ENCODE assay signal across 33 cellular contexts in the genomic region with DNA sequence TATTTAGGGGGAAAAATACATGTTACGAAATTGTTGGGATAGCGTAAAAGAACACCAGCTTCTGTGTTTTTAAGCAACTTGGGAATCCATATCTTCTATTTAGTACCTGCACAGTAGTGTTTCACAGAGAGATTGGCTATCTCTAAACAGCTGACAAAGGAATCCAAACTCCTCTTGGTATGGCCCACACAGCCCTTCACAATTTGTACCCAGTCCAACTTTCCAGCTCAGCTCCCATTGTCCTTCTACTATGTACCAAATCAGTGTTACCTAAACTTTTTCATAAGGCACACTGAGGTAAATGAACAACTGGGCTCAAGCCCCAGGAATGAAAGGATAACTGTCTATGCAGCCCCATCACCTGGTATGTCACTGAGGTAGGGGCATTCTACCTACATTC.
"Had no signal": no experiment of that assay in that cellular context is flagged by ENCODE, and none has a peak within 500 bp of the region (broad histone marks: within the 10 kb centered on the region; RNA-seq: fewer than 3 reads in every experiment).

No MANE protein-coding gene starts in this region.

- H3K4me3 ChIP-seq: adrenal gland, body of pancreas, coronary artery, dorsolateral prefrontal cortex, gastrocnemius medialis had no signal

- H3K27ac Mint-ChIP-seq: activated CD4-positive, alpha-beta memory T cell treated with anti-CD3 and anti-CD28 coated beads for 36 hours; activated CD4-positive, alpha-beta T cell treated with anti-CD3 and anti-CD28 coated beads for 36 hours; activated CD4-positive, alpha-beta T cell treated with anti-CD3 and anti-CD28 coated beads, Interleukin-2, amount 10 ng/mL, durations not matched to agents 24 days and 14 days; activated CD8-positive, alpha-beta memory T cell treated with anti-CD3 and anti-CD28 coated beads, Interleukin-2, amount 10 ng/mL, durations not matched to agents 7 days and 5 days; activated CD8-positive, alpha-beta T cell treated with anti-CD3 and anti-CD28 coated beads, Interleukin-2, amount 10 ng/mL, durations not matched to agents 7 days and 5 days; activated naive CD4-positive, alpha-beta T cell treated with anti-CD3 and anti-CD28 coated beads for 36 hours; activated naive CD4-positive, alpha-beta T cell treated with anti-CD3 and anti-CD28 coated beads, Interleukin-2, amount 50 U/mL, for 24 hours; activated naive CD8-positive, alpha-beta T cell treated with anti-CD3 and anti-CD28 coated beads for 36 hours; activated naive CD8-positive, alpha-beta T cell treated with anti-CD3 and anti-CD28 coated beads, Interleukin-2, amount 50 U/mL, for 24 hours; activated T-helper 1 cell treated with anti-CD3 and anti-CD28 coated beads, Interleukin-12 subunit alpha, Interleukin-12 subunit beta, Interleukin-2, Interleukin-4 antibody, amounts not matched to agents 30 ng/mL and 10 ng/mL and 1 ng/mL, durations not matched to agents 14 hours and 24 hours and 36 hours; activated T-helper 2 cell treated with anti-CD3 and anti-CD28 coated beads, Interferon-gamma antibody, Interleukin-2, Interleukin-4, amounts not matched to agents 10 μg/mL and 5 μg/mL and 100 μg/mL, durations not matched to agents 14 hours and 24 hours and 36 hours; dendritic cell treated with granulocyte-macrophage colony-stimulating factor and Interleukin-4, amounts not matched to agents 40 ng/mL and 50 ng/mL, for 4 days; endodermal cell had no signal

- H3K4me3 Mint-ChIP-seq: activated CD4-positive, alpha-beta memory T cell treated with anti-CD3 and anti-CD28 coated beads for 36 hours; activated CD4-positive, alpha-beta T cell treated with anti-CD3 and anti-CD28 coated beads for 36 hours; activated CD4-positive, alpha-beta T cell treated with anti-CD3 and anti-CD28 coated beads, Interleukin-2, amount 10 ng/mL, durations not matched to agents 24 days and 14 days; activated CD8-positive, alpha-beta memory T cell treated with anti-CD3 and anti-CD28 coated beads, Interleukin-2, amount 10 ng/mL, durations not matched to agents 7 days and 5 days; activated CD8-positive, alpha-beta T cell treated with anti-CD3 and anti-CD28 coated beads, Interleukin-2, amount 10 ng/mL, durations not matched to agents 7 days and 5 days; activated naive CD4-positive, alpha-beta T cell treated with anti-CD3 and anti-CD28 coated beads for 36 hours; activated naive CD4-positive, alpha-beta T cell treated with anti-CD3 and anti-CD28 coated beads, Interleukin-2, amount 50 U/mL, for 24 hours; activated naive CD8-positive, alpha-beta T cell treated with anti-CD3 and anti-CD28 coated beads for 36 hours; activated naive CD8-positive, alpha-beta T cell treated with anti-CD3 and anti-CD28 coated beads, Interleukin-2, amount 50 U/mL, for 24 hours; activated T-helper 1 cell treated with anti-CD3 and anti-CD28 coated beads, Interleukin-12 subunit alpha, Interleukin-12 subunit beta, Interleukin-2, Interleukin-4 antibody, amounts not matched to agents 30 ng/mL and 10 ng/mL and 1 ng/mL, durations not matched to agents 14 hours and 24 hours and 36 hours; dendritic cell treated with granulocyte-macrophage colony-stimulating factor and Interleukin-4, amounts not matched to agents 40 ng/mL and 50 ng/mL, for 4 days; endodermal cell had no signal

- H3K27me3 ChIP-seq: adrenal gland, body of pancreas, dorsolateral prefrontal cortex, foreskin keratinocyte, gastrocnemius medialis had no signal

- H3K9me3 ChIP-seq: adrenal gland, body of pancreas, gastrocnemius medialis had no signal

- H3K9me3 Mint-ChIP-seq: activated CD4-positive, alpha-beta memory T cell treated with anti-CD3 and anti-CD28 coated beads for 36 hours; activated naive CD4-positive, alpha-beta T cell treated with anti-CD3 and anti-CD28 coated beads, Interleukin-2, amount 50 U/mL, for 24 hours; activated naive CD8-positive, alpha-beta T cell treated with anti-CD3 and anti-CD28 coated beads for 36 hours; activated naive CD8-positive, alpha-beta T cell treated with anti-CD3 and anti-CD28 coated beads, Interleukin-2, amount 50 U/mL, for 24 hours; activated T-helper 1 cell treated with anti-CD3 and anti-CD28 coated beads, Interleukin-12 subunit alpha, Interleukin-12 subunit beta, Interleukin-2, Interleukin-4 antibody, amounts not matched to agents 30 ng/mL and 10 ng/mL and 1 ng/mL, durations not matched to agents 14 hours and 24 hours and 36 hours; dendritic cell treated with granulocyte-macrophage colony-stimulating factor and Interleukin-4, amounts not matched to agents 40 ng/mL and 50 ng/mL, for 4 days; endodermal cell had no signal

- DNase-seq: activated CD4-positive, alpha-beta memory T cell treated with anti-CD3 and anti-CD28 coated beads for 36 hours; activated CD4-positive, alpha-beta T cell treated with anti-CD3 and anti-CD28 coated beads for 36 hours; activated CD4-positive, alpha-beta T cell treated with anti-CD3 and anti-CD28 coated beads, Interleukin-2, amount 10 ng/mL, durations not matched to agents 24 days and 14 days; activated CD4-positive, CD25-positive, alpha-beta regulatory T cell; activated CD4-positive, CD25-positive, alpha-beta regulatory T cell treated with anti-CD3 and anti-CD28 coated beads, Interleukin-2, amount 50 U/mL, for 72 hours; activated CD8-positive, alpha-beta memory T cell treated with anti-CD3 and anti-CD28 coated beads, Interleukin-2, amount 10 ng/mL, durations not matched to agents 7 days and 5 days; activated CD8-positive, alpha-beta memory T cell treated with anti-CD3 and anti-CD28 coated beads, Interleukin-2, amount 50 U/mL, for 4 hours; activated CD8-positive, alpha-beta T cell treated with anti-CD3 and anti-CD28 coated beads, Interleukin-2, amount 10 ng/mL, durations not matched to agents 7 days and 5 days; activated effector memory CD4-positive, alpha-beta T cell treated with anti-CD3 and anti-CD28 coated beads, Interleukin-2, amount 50 U/mL, for 16 hours; activated naive CD4-positive, alpha-beta T cell treated with anti-CD3 and anti-CD28 coated beads for 36 hours; activated naive CD8-positive, alpha-beta T cell treated with anti-CD3 and anti-CD28 coated beads for 36 hours; activated naive CD8-positive, alpha-beta T cell treated with anti-CD3 and anti-CD28 coated beads, Interleukin-2, amount 50 U/mL, for 24 hours; activated T-cell treated with anti-CD3 and anti-CD28 coated beads, Interleukin-2, amount 50 U/mL, for 1 hour; activated T-cell treated with anti-CD3 and anti-CD28 coated beads, Interleukin-2, amount 50 U/mL, for 48 hours; adrenal gland; amygdala; aorta; body of pancreas; central memory CD4-positive, alpha-beta T cell; dorsolateral prefrontal cortex; effector memory CD4-positive, alpha-beta T cell; endodermal cell; foreskin keratinocyte; gastrocnemius medialis; glutamatergic neuron; T-helper 1 cell; T-helper 2 cell had no signal

- ATAC-seq: activated CD4-positive, alpha-beta T cell treated with anti-CD3 and anti-CD28 coated beads for 36 hours; activated CD8-positive, alpha-beta memory T cell treated with anti-CD3 and anti-CD28 coated beads, Interleukin-2, amount 10 ng/mL, durations not matched to agents 7 days and 5 days; activated CD8-positive, alpha-beta T cell treated with anti-CD3 and anti-CD28 coated beads, Interleukin-2, amount 10 ng/mL, durations not matched to agents 7 days and 5 days; activated naive CD8-positive, alpha-beta T cell treated with anti-CD3 and anti-CD28 coated beads, Interleukin-2, amount 50 U/mL, for 24 hours; body of pancreas; esophagus mucosa; foreskin keratinocyte; gastrocnemius medialis had no signal

- H3K27ac ChIP-seq: adrenal gland, body of pancreas, coronary artery, foreskin keratinocyte, gastrocnemius medialis had no signal

- H3K27me3 Mint-ChIP-seq: activated CD4-positive, alpha-beta memory T cell treated with anti-CD3 and anti-CD28 coated beads for 36 hours; activated CD4-positive, alpha-beta T cell treated with anti-CD3 and anti-CD28 coated beads for 36 hours; activated CD4-positive, alpha-beta T cell treated with anti-CD3 and anti-CD28 coated beads, Interleukin-2, amount 10 ng/mL, durations not matched to agents 24 days and 14 days; activated CD8-positive, alpha-beta memory T cell treated with anti-CD3 and anti-CD28 coated beads, Interleukin-2, amount 10 ng/mL, durations not matched to agents 7 days and 5 days; activated naive CD4-positive, alpha-beta T cell treated with anti-CD3 and anti-CD28 coated beads, Interleukin-2, amount 50 U/mL, for 24 hours; activated naive CD8-positive, alpha-beta T cell treated with anti-CD3 and anti-CD28 coated beads for 36 hours; activated naive CD8-positive, alpha-beta T cell treated with anti-CD3 and anti-CD28 coated beads, Interleukin-2, amount 50 U/mL, for 24 hours had no signal

- H3K4me1 ChIP-seq: adrenal gland, foreskin keratinocyte had no signal

- H3K36me3 ChIP-seq: adrenal gland, gastrocnemius medialis had no signal

- H3K4me1 Mint-ChIP-seq: activated CD8-positive, alpha-beta memory T cell treated with anti-CD3 and anti-CD28 coated beads, Interleukin-2, amount 10 ng/mL, durations not matched to agents 7 days and 5 days had no signal
